In genomic region chr1:91770675-91771074, GRCh38 we compare ENCODE assay signal across 1 cellular context.
TF ChIP-seq lines count a peak whose summit lies in the region.

No MANE protein-coding gene starts in this region.

TF ChIP-seq in IMR-90, 13 proteins besides CTCF, POLR2A, EP300 and RAD21:
- no peak for TF ChIP-seq CHD1 (IDR thresholded peaks at IDR 0.05; ENCODE audit: low read depth, low read length)
- TF ChIP-seq RFX5 (IDR thresholded peaks at IDR 0.05; ENCODE audit: low read depth, low read length): no peak
- TF ChIP-seq FOS (IDR thresholded peaks at IDR 0.05; ENCODE audit: low read depth, low read length): no peak
- no peak for TF ChIP-seq CEBPB (IDR thresholded peaks at IDR 0.05; ENCODE audit: low read depth, low read length)
- TF ChIP-seq MXI1 (IDR thresholded peaks at IDR 0.05; ENCODE audit: borderline replicate concordance, low read depth, low read length): no peak
